Comparison of ENCODE assay signal across 27 cellular contexts in genomic region chr4:116838609-116839008, GRCh38.
"Had no signal": no experiment of that assay in that cellular context is flagged by ENCODE, and none has a peak within 500 bp of the region (broad histone marks: within the 10 kb centered on the region; RNA-seq: fewer than 3 reads in every experiment).

No MANE protein-coding gene starts in this region.

- H3K4me1 ChIP-seq: pancreas, prostate gland, right lobe of liver, sigmoid colon, suprapubic skin, testis, tibial artery, transverse colon, upper lobe of right lung, uterus had no signal

- ATAC-seq: naive thymus-derived CD4-positive, alpha-beta T cell; natural killer cell; pancreas; right cardiac atrium; right lobe of liver; stimulated activated effector memory CD8-positive, alpha-beta T cell treated with anti-CD3 and anti-CD28 coated beads, Interleukin-12 subunit alpha, Interleukin-12 subunit beta, amount 100 ng/mL, for 72 hours; stimulated activated naive CD8-positive, alpha-beta T cell treated with anti-CD3 and anti-CD28 coated beads, Interleukin-15, amount 100 ng/mL, for 72 hours; stimulated activated naive CD8-positive, alpha-beta T cell treated with anti-CD3 and anti-CD28 coated beads, Interleukin-15, Interleukin-2, amounts not matched to agents 100 U/mL and 50 U/mL, for 24 hours; upper lobe of right lung had no signal

- H3K4me3 Mint-ChIP-seq: naive thymus-derived CD4-positive, alpha-beta T cell; natural killer cell; nephron; neural crest cell; stimulated activated effector memory CD8-positive, alpha-beta T cell treated with anti-CD3 and anti-CD28 coated beads, Interleukin-12 subunit alpha, Interleukin-12 subunit beta, amount 100 ng/mL, for 72 hours; stimulated activated naive CD8-positive, alpha-beta T cell treated with anti-CD3 and anti-CD28 coated beads, Interleukin-15, amount 100 ng/mL, for 72 hours; type B pancreatic cell had no signal

- H3K9me3 ChIP-seq: neutrophil, pancreas, prostate gland, right lobe of liver, sigmoid colon, suprapubic skin, testis, tibial artery, transverse colon, upper lobe of right lung, uterus had no signal

- H3K27me3 Mint-ChIP-seq: naive thymus-derived CD4-positive, alpha-beta T cell; stimulated activated naive CD8-positive, alpha-beta T cell treated with anti-CD3 and anti-CD28 coated beads, Interleukin-15, amount 100 ng/mL, for 72 hours; type B pancreatic cell had no signal

- H3K27ac ChIP-seq: neutrophil, pancreas, prostate gland, right lobe of liver, sigmoid colon, suprapubic skin, testis, tibial artery, transverse colon, upper lobe of right lung, uterus had no signal

- H3K27ac Mint-ChIP-seq: naive thymus-derived CD4-positive, alpha-beta T cell; natural killer cell; nephron; stimulated activated effector memory CD8-positive, alpha-beta T cell treated with anti-CD3 and anti-CD28 coated beads, Interleukin-12 subunit alpha, Interleukin-12 subunit beta, amount 100 ng/mL, for 72 hours; stimulated activated naive CD8-positive, alpha-beta T cell treated with anti-CD3 and anti-CD28 coated beads, Interleukin-15, amount 100 ng/mL, for 72 hours; type B pancreatic cell had no signal

- DNase-seq: naive thymus-derived CD4-positive, alpha-beta T cell; natural killer cell; pancreas; right cardiac atrium; right lobe of liver; sigmoid colon; small intestine; stimulated activated CD4-positive, alpha-beta T cell treated with anti-CD3 and anti-CD28 coated beads, Interleukin-15, amount 100 ng/mL, for 24 hours; stimulated activated CD4-positive, alpha-beta T cell treated with anti-CD3 and anti-CD28 coated beads, Interleukin-2, amount 100 ng/mL, for 24 hours; stimulated activated CD4-positive, alpha-beta T cell treated with anti-CD3 and anti-CD28 coated beads, Interleukin-2, amount 100 ng/mL, for 48 hours; stimulated activated CD4-positive, alpha-beta T cell treated with anti-CD3 and anti-CD28 coated beads, Interleukin-4, amount 100 ng/mL, for 24 hours; stimulated activated naive CD4-positive, alpha-beta T cell; stimulated activated naive CD8-positive, alpha-beta T cell treated with anti-CD3 and anti-CD28 coated beads, Interleukin-15, amount 100 ng/mL, for 72 hours; stimulated activated naive CD8-positive, alpha-beta T cell treated with anti-CD3 and anti-CD28 coated beads, Interleukin-15, Interleukin-2, amounts not matched to agents 100 U/mL and 50 U/mL, for 24 hours; substantia nigra; testis; tibial artery; transverse colon; upper lobe of right lung; uterus had no signal

- H3K27me3 ChIP-seq: neutrophil, pancreas, right lobe of liver, sigmoid colon, suprapubic skin, testis, tibial artery, transverse colon, upper lobe of right lung, uterus had no signal

- H3K36me3 Mint-ChIP-seq: naive thymus-derived CD4-positive, alpha-beta T cell; stimulated activated effector memory CD8-positive, alpha-beta T cell treated with anti-CD3 and anti-CD28 coated beads, Interleukin-12 subunit alpha, Interleukin-12 subunit beta, amount 100 ng/mL, for 72 hours; type B pancreatic cell had no signal

- H3K36me3 ChIP-seq: neutrophil, pancreas, prostate gland, right lobe of liver, sigmoid colon, suprapubic skin, tibial artery, transverse colon, upper lobe of right lung, uterus had no signal

- H3K4me1 Mint-ChIP-seq: natural killer cell; nephron; neural crest cell; stimulated activated effector memory CD8-positive, alpha-beta T cell treated with anti-CD3 and anti-CD28 coated beads, Interleukin-12 subunit alpha, Interleukin-12 subunit beta, amount 100 ng/mL, for 72 hours; stimulated activated naive CD8-positive, alpha-beta T cell treated with anti-CD3 and anti-CD28 coated beads, Interleukin-15, amount 100 ng/mL, for 72 hours had no signal

- H3K4me3 ChIP-seq: pancreas, prostate gland, right lobe of liver, sigmoid colon, suprapubic skin, testis, tibial artery, transverse colon, upper lobe of right lung, uterus had no signal
